In genomic region chr6:138540468-138540867, GRCh38 we compare ENCODE assay signal across 15 cellular contexts. TPM values are rescaled to one million over a fixed set of nuclear protein-coding genes. Genes with fewer than 3 reads are reported as not detected.
DNase-seq lines count a peak whose midpoint lies in the region; ATAC-seq and TF ChIP-seq lines count a peak whose summit lies in the region.
"Had no signal": no experiment of that assay in that cellular context is flagged by ENCODE, and none has a peak within 500 bp of the region (broad histone marks: within the 10 kb centered on the region; RNA-seq: fewer than 3 reads in every experiment).

No MANE protein-coding gene starts in this region.

- no peaks in the 10 kb centered on the region for H3K27me3 ChIP-seq in GM23248 (replicated peaks; ENCODE audit: insufficient read depth)
- no peaks in the 10 kb centered on the region for H3K27me3 ChIP-seq in left lung
- H3K27me3 ChIP-seq in skeletal muscle tissue (ENCODE audit: control insufficient read depth in 3 of 3, insufficient read depth in 3 of 3, low read length in 3 of 3): no peaks in the 10 kb centered on the region
- H3K27me3 ChIP-seq: foreskin keratinocyte had no signal

- H3K79me2 ChIP-seq in GM23248 (ENCODE audit: insufficient read depth): peaks cover 15% of the 10 kb centered on the region

- peak; percentile 79 for DNase-seq in GM23248
- DNase-seq in choroid plexus epithelial cell (ENCODE audit: low read depth): peak; percentile 94
- no peak for DNase-seq in left lung
- DNase-seq in NCI-H187 treated with DMSO at 0.1 percent for 48 hours (lab: John Stamatoyannopoulos, UW): no peak
- DNase-seq in KBM-7: no peak
- no peak for DNase-seq in superior temporal gyrus (ENCODE audit: extremely low spot score)
- DNase-seq in G401 (ENCODE audit: low spot score): no peak
- DNase-seq: activated naive CD4-positive, alpha-beta T cell treated with anti-CD3 and anti-CD28 coated beads for 36 hours; CD4-positive, CD25-positive, alpha-beta regulatory T cell; foreskin keratinocyte; NCI-H774; SHP77 treated with DMSO at 0.1 percent for 48 hours had no signal

- H3K9ac ChIP-seq in GM23248: peak overlapping the region; percentile 54
- H3K9ac ChIP-seq in skeletal muscle tissue (ENCODE audit: low read depth in 1 of 3, low read length in 3 of 3): no peak overlapping the region

- H2AFZ ChIP-seq in GM23248: peak overlapping the region; percentile 17; the same call in 1 of the 2 replicates

- WGBS in GM23248 (ENCODE audit: low coverage in 1 of 2, low lambda C conversion rate in 2 of 2, missing lambda C conversion rate in 2 of 2), 2 experiments: 42 to 43% methylated on average over 4 of the region's 4 CpGs

- H3K36me3 ChIP-seq in GM23248 (ENCODE audit: low read depth): no peaks in the 10 kb centered on the region
- H3K36me3 ChIP-seq in left lung: no peaks in the 10 kb centered on the region
- no peaks in the 10 kb centered on the region for H3K36me3 ChIP-seq in skeletal muscle tissue (ENCODE audit: control insufficient read depth in 3 of 3, insufficient read depth in 3 of 3, low read length in 3 of 3)

- H3K4me2 ChIP-seq in GM23248 (ENCODE audit: unreplicated experiment): peak overlapping the region; percentile 66

- H3K4me1 ChIP-seq in GM23248 (ENCODE audit: insufficient read depth) (peaks cover 61% of the 10 kb centered on the region), left lung (peaks cover 12 to 24% of the 10 kb centered on the region in 2 donors), skeletal muscle tissue (ENCODE audit: control insufficient read depth in 3 of 3, insufficient read depth in 3 of 3, low read length in 3 of 3) (peaks cover 0 to 6% (median 4%) of the 10 kb centered on the region in 3 donors)

- ATAC-seq in left lung: peak; percentile 22
- ATAC-seq: foreskin keratinocyte, HCT116 had no signal

- TF ChIP-seq CTCF in choroid plexus epithelial cell (conservative IDR thresholded peaks at IDR 0.05; ENCODE audit: low read depth, low read length) (no peak), left lung (IDR thresholded peaks at IDR 0.05) (no peak)

- H4K20me1 ChIP-seq in GM23248 (ENCODE audit: insufficient read depth): no peaks in the 10 kb centered on the region

- in situ Hi-C loops in GM23248 (cut with MboI) (no loop called here), KBM-7 (cut with MboI; ENCODE audit: low pct_unique_long_range_greater_than_20kb, low sequenced_read_pairs) (no loop called here), G401 (cut with HindIII; ENCODE audit: low sequenced_read_pairs) (no loop called here)

- intact Hi-C loops in left lung (cut with DNase I): no loop called here

- no peaks in the 10 kb centered on the region for H3K9me2 ChIP-seq in GM23248 (ENCODE audit: insufficient read depth)

- H3K4me3 ChIP-seq in GM23248 (no peak overlapping the region), choroid plexus epithelial cell (ENCODE audit: low read depth, low read length) (peak overlapping the region; percentile 3), left lung (no peak overlapping the region), skeletal muscle tissue (ENCODE audit: low read length in 3 of 3) (no peak overlapping the region)
- H3K4me3 ChIP-seq: coronary artery had no signal

- H3K27ac ChIP-seq in GM23248 (peak overlapping the region; percentile 82), left lung (peak overlapping the region; percentile 4 to 67), skeletal muscle tissue (ENCODE audit: low read depth, low read length) (peak overlapping the region; percentile 52)
- H3K27ac ChIP-seq: foreskin keratinocyte had no signal

- peaks cover 31% of the 10 kb centered on the region for H3F3A ChIP-seq in GM23248 (ENCODE audit: insufficient read depth)

- H3K9me3 ChIP-seq in GM23248 (ENCODE audit: low read depth) (no peaks in the 10 kb centered on the region), left lung (no peaks in the 10 kb centered on the region), skeletal muscle tissue (ENCODE audit: control insufficient read depth in 3 of 3, low read length in 3 of 3) (no peaks in the 10 kb centered on the region)

RNA-seq across cellular contexts. Expression of gene NHSL1, which starts 41.2 kb away (rescaled TPM):
- total RNA-seq in GM23248 (2014; rRNA removed; shearing (Covaris generic)): 6.2 and 9.4 TPM in 2 replicates
- 3.3 and 3.4 TPM in 2 replicates for polyA plus RNA-seq in GM23248 (2016; fragmentation: Nextera tagmentation; extraction: Ambion mirVana)
- total RNA-seq in left lung (10 to 100 TPM; 37.8 to 75.6 TPM), skeletal muscle tissue (25.1 TPM)
- total RNA-seq in G401 (2014; rRNA removed; shearing (Covaris generic)): 0.80 and 7.8 TPM in 2 replicates
- total RNA-seq: CD4-positive, CD25-positive, alpha-beta regulatory T cell had no signal

Comparison
In these comparisons a context has a peak if more than half of its experiments do, and no peak if none do; other contexts are left out.
1. DNase-seq: peak in GM23248 (single experiment) and choroid plexus epithelial cell (single experiment); none in left lung (0 of 2), NCI-H187 treated with DMSO at 0.1 percent for 48 hours (single experiment), KBM-7 (single experiment), superior temporal gyrus (single experiment) and G401 (single experiment).
2. Peak in every context shown above with its lines, with median percentiles within 50 percentile points of each other: H3K27ac ChIP-seq.